Comparison of ENCODE assay signal across 36 cellular contexts in genomic region chr3:25218362-25218761, GRCh38.
"Had no signal": no experiment of that assay in that cellular context is flagged by ENCODE, and none has a peak within 500 bp of the region (broad histone marks: within the 10 kb centered on the region; RNA-seq: fewer than 3 reads in every experiment).

No MANE protein-coding gene starts in this region.

- H3K27me3 Mint-ChIP-seq: activated B cell treated with CpG ODN at 0.5 μM for 24 hours; activated CD4-positive, alpha-beta memory T cell treated with anti-CD3 and anti-CD28 coated beads for 36 hours; activated CD4-positive, alpha-beta T cell treated with anti-CD3 and anti-CD28 coated beads, Interleukin-2, amount 10 ng/mL, durations not matched to agents 24 days and 14 days; activated CD8-positive, alpha-beta T cell treated with anti-CD3 and anti-CD28 coated beads for 36 hours; activated naive CD8-positive, alpha-beta T cell treated with anti-CD3 and anti-CD28 coated beads for 36 hours; activated T-helper 17 cell treated with anti-CD3 and anti-CD28 coated beads, Interleukin-2, amount 50 U/mL, for 72 hours had no signal

- H3K27me3 ChIP-seq: adrenal gland, body of pancreas, brain microvascular endothelial cell, breast epithelium had no signal

- H3K4me3 Mint-ChIP-seq: activated B cell treated with CpG ODN at 0.5 μM for 24 hours; activated CD4-positive, alpha-beta memory T cell treated with anti-CD3 and anti-CD28 coated beads for 36 hours; activated CD4-positive, alpha-beta T cell treated with anti-CD3 and anti-CD28 coated beads, Interleukin-2, amount 10 ng/mL, durations not matched to agents 24 days and 14 days; activated CD8-positive, alpha-beta T cell treated with anti-CD3 and anti-CD28 coated beads for 36 hours; activated naive CD4-positive, alpha-beta T cell treated with anti-CD3 and anti-CD28 coated beads for 36 hours; activated naive CD8-positive, alpha-beta T cell treated with anti-CD3 and anti-CD28 coated beads for 36 hours; activated T-cell treated with anti-CD3 and anti-CD28 coated beads, Interleukin-2, amount 50 U/mL, for 4 hours; activated T-cell treated with anti-CD3 and anti-CD28 coated beads, Interleukin-2, amount 50 U/mL, for 72 hours; activated T-helper 1 cell treated with anti-CD3 and anti-CD28 coated beads, Interleukin-12 subunit alpha, Interleukin-12 subunit beta, Interleukin-2, Interleukin-4 antibody, amounts not matched to agents 30 ng/mL and 10 ng/mL and 1 ng/mL, durations not matched to agents 14 hours and 24 hours and 36 hours; activated T-helper 17 cell treated with anti-CD3 and anti-CD28 coated beads, Interleukin-2, amount 50 U/mL, for 72 hours; T-helper 1 cell treated with Interleukin-12 subunit alpha and Interleukin-12 subunit beta and Interleukin-4 antibody, amounts not matched to agents 30 μg/mL and 1 μg/mL, for 36 hours; T-helper 2 cell treated with Interferon-gamma antibody and Interleukin-4, amounts not matched to agents 5 μg/mL and 100 μg/mL, for 36 hours had no signal

- H3K4me1 ChIP-seq: adrenal gland, body of pancreas, breast epithelium had no signal

- H3K27ac Mint-ChIP-seq: activated B cell treated with CpG ODN at 0.5 μM for 24 hours; activated CD4-positive, alpha-beta memory T cell treated with anti-CD3 and anti-CD28 coated beads for 36 hours; activated CD4-positive, alpha-beta T cell treated with anti-CD3 and anti-CD28 coated beads, Interleukin-2, amount 10 ng/mL, durations not matched to agents 24 days and 14 days; activated CD8-positive, alpha-beta T cell treated with anti-CD3 and anti-CD28 coated beads for 36 hours; activated naive CD4-positive, alpha-beta T cell treated with anti-CD3 and anti-CD28 coated beads for 36 hours; activated naive CD4-positive, alpha-beta T cell treated with anti-CD3 and anti-CD28 coated beads, Interleukin-2, amount 50 U/mL, for 72 hours; activated naive CD8-positive, alpha-beta T cell treated with anti-CD3 and anti-CD28 coated beads for 36 hours; activated T-cell treated with anti-CD3 and anti-CD28 coated beads, Interleukin-2, amount 50 U/mL, for 72 hours; activated T-helper 1 cell treated with anti-CD3 and anti-CD28 coated beads, Interleukin-12 subunit alpha, Interleukin-12 subunit beta, Interleukin-2, Interleukin-4 antibody, amounts not matched to agents 30 ng/mL and 10 ng/mL and 1 ng/mL, durations not matched to agents 14 hours and 24 hours and 36 hours; activated T-helper 17 cell treated with anti-CD3 and anti-CD28 coated beads, Interleukin-2, amount 50 U/mL, for 72 hours; T-helper 1 cell treated with Interleukin-12 subunit alpha and Interleukin-12 subunit beta and Interleukin-4 antibody, amounts not matched to agents 30 μg/mL and 1 μg/mL, for 36 hours; T-helper 2 cell treated with Interferon-gamma antibody and Interleukin-4, amounts not matched to agents 5 μg/mL and 100 μg/mL, for 36 hours had no signal

- H3K36me3 ChIP-seq: adrenal gland, brain microvascular endothelial cell, breast epithelium had no signal

- H3K4me3 ChIP-seq: adrenal gland, body of pancreas, breast epithelium had no signal

- H3K4me1 Mint-ChIP-seq: activated B cell treated with CpG ODN at 0.5 μM for 24 hours; activated CD4-positive, alpha-beta T cell treated with anti-CD3 and anti-CD28 coated beads, Interleukin-2, amount 10 ng/mL, durations not matched to agents 24 days and 14 days; activated naive CD8-positive, alpha-beta T cell treated with anti-CD3 and anti-CD28 coated beads for 36 hours; activated T-helper 17 cell treated with anti-CD3 and anti-CD28 coated beads, Interleukin-2, amount 50 U/mL, for 72 hours had no signal

- FAIRE-seq: astrocyte, TTC549 had no signal

- H3K27ac ChIP-seq: adrenal gland, body of pancreas, brain microvascular endothelial cell, breast epithelium, VCaP had no signal

- H3K36me3 Mint-ChIP-seq: activated CD4-positive, alpha-beta memory T cell treated with anti-CD3 and anti-CD28 coated beads for 36 hours; activated naive CD4-positive, alpha-beta T cell treated with anti-CD3 and anti-CD28 coated beads, Interleukin-2, amount 50 U/mL, for 72 hours; activated naive CD8-positive, alpha-beta T cell treated with anti-CD3 and anti-CD28 coated beads for 36 hours had no signal

- H3K9me3 Mint-ChIP-seq: activated B cell treated with CpG ODN at 0.5 μM for 24 hours; activated CD8-positive, alpha-beta T cell treated with anti-CD3 and anti-CD28 coated beads for 36 hours; activated naive CD4-positive, alpha-beta T cell treated with anti-CD3 and anti-CD28 coated beads for 36 hours; T-helper 1 cell treated with Interleukin-12 subunit alpha and Interleukin-12 subunit beta and Interleukin-4 antibody, amounts not matched to agents 30 μg/mL and 1 μg/mL, for 36 hours had no signal

- H3K9me3 ChIP-seq: adrenal gland, body of pancreas, breast epithelium had no signal

- DNase-seq: activated B cell treated with CpG ODN at 0.5 μM for 24 hours; activated CD4-positive, alpha-beta memory T cell treated with anti-CD3 and anti-CD28 coated beads for 36 hours; activated CD4-positive, alpha-beta T cell treated with anti-CD3 and anti-CD28 coated beads for 4 hours; activated CD4-positive, alpha-beta T cell treated with anti-CD3 and anti-CD28 coated beads, Interleukin-2, amount 10 ng/mL, durations not matched to agents 24 days and 14 days; activated CD4-positive, alpha-beta T cell treated with anti-CD3 and anti-CD28 coated beads, Interleukin-2, amount 50 U/mL, for 1 hour; activated CD4-positive, alpha-beta T cell treated with anti-CD3 and anti-CD28 coated beads, Interleukin-2, amount 50 U/mL, for 4 hours; activated CD4-positive, CD25-positive, alpha-beta regulatory T cell treated with anti-CD3 and anti-CD28 coated beads, Interleukin-2, amount 50 U/mL, for 72 hours; activated CD8-positive, alpha-beta memory T cell treated with anti-CD3 and anti-CD28 coated beads, Interleukin-2, amount 50 U/mL, for 4 hours; activated CD8-positive, alpha-beta T cell treated with anti-CD3 and anti-CD28 coated beads for 36 hours; activated effector memory CD4-positive, alpha-beta T cell treated with anti-CD3 and anti-CD28 coated beads, Interleukin-2, amount 50 U/mL, for 16 hours; activated gamma-delta T cell treated with Interleukin-2 at 50 U/mL for 16 hours; activated naive CD4-positive, alpha-beta T cell; activated naive CD4-positive, alpha-beta T cell treated with anti-CD3 and anti-CD28 coated beads for 36 hours; activated naive CD4-positive, alpha-beta T cell treated with anti-CD3 and anti-CD28 coated beads, Interleukin-2, amount 50 U/mL, for 16 hours; activated naive CD8-positive, alpha-beta T cell treated with anti-CD3 and anti-CD28 coated beads for 36 hours; activated T-cell treated with anti-CD3 and anti-CD28 coated beads for 4 hours; activated T-cell treated with anti-CD3 and anti-CD28 coated beads, Interleukin-2, amount 50 U/mL, for 1 hour; activated T-cell treated with anti-CD3 and anti-CD28 coated beads, Interleukin-2, amount 50 U/mL, for 4 hours; activated T-cell treated with anti-CD3 and anti-CD28 coated beads, Interleukin-2, amount 50 U/mL, for 72 hours; adrenal gland; amniotic stem cell; aorta; body of pancreas; brain microvascular endothelial cell; central memory CD4-positive, alpha-beta T cell; T-helper 2 cell; T-helper 9 cell had no signal
